Comparison of ENCODE assay signal across 23 cellular contexts in genomic region chr3:12191559-12191958, GRCh38. TPM values are rescaled to one million over a fixed set of nuclear protein-coding genes. Genes with fewer than 3 reads are reported as not detected.
DNase-seq lines count a peak whose midpoint lies in the region; ATAC-seq, FAIRE-seq and TF ChIP-seq lines count a peak whose summit lies in the region.
"Had no signal": no experiment of that assay in that cellular context is flagged by ENCODE, and none has a peak within 500 bp of the region (broad histone marks: within the 10 kb centered on the region; RNA-seq: fewer than 3 reads in every experiment).

No MANE protein-coding gene starts in this region.

- no peak for TF ChIP-seq CTCF in IMR-90 (conservative IDR thresholded peaks at IDR 0.05; ENCODE audit: low read depth, low read length)

- H3K56ac ChIP-seq in IMR-90 (ENCODE audit: extremely low read depth, insufficient read depth, low read length), result no peak overlapping the region

- peaks cover 18% of the 10 kb centered on the region for H3K9me1 ChIP-seq in IMR-90 (ENCODE audit: insufficient read depth, low read length)

- peaks cover 2% of the 10 kb centered on the region for H3K36me3 Mint-ChIP-seq in activated CD4-positive, alpha-beta T cell treated with anti-CD3 and anti-CD28 coated beads, Interleukin-2, amount 10 ng/mL, durations not matched to agents 24 days and 14 days (ENCODE audit: low read depth)
- H3K36me3 Mint-ChIP-seq in dendritic cell treated with granulocyte-macrophage colony-stimulating factor and Interleukin-4, amounts not matched to agents 40 ng/mL and 50 ng/mL, for 4 days (ENCODE audit: low read depth), result no peaks in the 10 kb centered on the region

- H3K14ac ChIP-seq in IMR-90 (replicated peaks; ENCODE audit: low read depth, low read length), result 0 out of 2 replicates have a peak overlapping the region, but pooled peaks have one; percentile 34

- peak overlapping the region; percentile 97 for H2BK120ac ChIP-seq in IMR-90 (ENCODE audit: low read depth, low read length)

- 97% methylated on average over 3 of the region's 5 CpGs; no CpG with 5 or more reads in 1 of the 2 experiments for WGBS in IMR-90 (ENCODE audit: extremely low coverage in 2 of 2, insufficient read length in 1 of 2), 2 experiments
- 44 to 75% (median 55%) methylated on average over 5 of the region's 5 CpGs for WGBS in small intestine, 3 donors

- H3K27ac Mint-ChIP-seq in activated CD4-positive, alpha-beta T cell treated with anti-CD3 and anti-CD28 coated beads, Interleukin-2, amount 10 ng/mL, durations not matched to agents 24 days and 14 days, result peak overlapping the region; percentile 35
- H3K27ac Mint-ChIP-seq in dendritic cell treated with granulocyte-macrophage colony-stimulating factor and Interleukin-4, amounts not matched to agents 40 ng/mL and 50 ng/mL, for 4 days, result peak overlapping the region; percentile 95
- H3K27ac Mint-ChIP-seq in stimulated activated naive CD8-positive, alpha-beta T cell treated with anti-CD3 and anti-CD28 coated beads, Interleukin-15, amount 100 ng/mL, for 72 hours, result no peak overlapping the region
- H3K27ac Mint-ChIP-seq: CD4-positive, alpha-beta T cell had no signal

- no peaks in the 10 kb centered on the region for H3K36me3 ChIP-seq in IMR-90 (ENCODE audit: control insufficient read depth, insufficient read depth, low read length)
- H3K36me3 ChIP-seq in small intestine (ENCODE audit: control insufficient read depth in 2 of 2, insufficient read depth in 2 of 2, low read length in 2 of 2), result no peaks in the 10 kb centered on the region

- H2BK20ac ChIP-seq in IMR-90 (ENCODE audit: low read depth, low read length), result peak overlapping the region; percentile 86; the same call in 1 of the 2 replicates

- peak overlapping the region; percentile 12 for H2AK9ac ChIP-seq in IMR-90 (replicated peaks; ENCODE audit: low read depth, low read length, poor library complexity)

- DNase-seq in activated CD4-positive, alpha-beta T cell treated with anti-CD3 and anti-CD28 coated beads, Interleukin-2, amount 10 ng/mL, durations not matched to agents 24 days and 14 days, result no peak
- DNase-seq in activated CD4-positive, alpha-beta T cell treated with anti-CD3 and anti-CD28 coated beads, Interleukin-2, amount 50 U/mL, for 4 hours, result no peak
- DNase-seq in IMR-90, result no peak
- DNase-seq in small intestine, result peak; percentile 66
- DNase-seq in stimulated activated naive CD8-positive, alpha-beta T cell treated with anti-CD3 and anti-CD28 coated beads, Interleukin-15, amount 100 ng/mL, for 72 hours, result no peak
- no peak for DNase-seq in SIG-M5 treated with dmso at 0.1 percent for 504 hours (lab: John Stamatoyannopoulos, UW; ENCODE audit: unreplicated experiment)
- no peak for DNase-seq in pons (ENCODE audit: low spot score)
- DNase-seq: 8988T; CD4-positive, alpha-beta T cell; GM23248; H7; KG1; MM.1S; NCI-H2029; NCI-H446 treated with DMSO at 0.1 percent for 48 hours; NCI-H526 treated with DMSO at 0.1 percent for 48 hours; SHP77 had no signal

- H3K9me3 ChIP-seq in IMR-90 (ENCODE audit: control insufficient read depth, insufficient read depth, low read length) (no peaks in the 10 kb centered on the region), small intestine (ENCODE audit: control insufficient read depth, low read depth) (no peaks in the 10 kb centered on the region)

- H3K27ac ChIP-seq in IMR-90 (ENCODE audit: insufficient read depth, low read length), result no peak overlapping the region
- H3K27ac ChIP-seq in small intestine (ENCODE audit: low read depth in 1 of 2, low read length in 1 of 2), result no peak overlapping the region
- H3K27ac ChIP-seq: GM23248, RWPE1 had no signal

- no peak overlapping the region for H2AFZ ChIP-seq in IMR-90 (replicated peaks; ENCODE audit: low read length, poor library complexity)
- H2AFZ ChIP-seq: GM23248 had no signal

- dilution Hi-C loops in IMR-90 (cut with HindIII; ENCODE audit: low sequenced_read_pairs, unreplicated experiment), result no loop called here

- no peak overlapping the region for H4K5ac ChIP-seq in IMR-90 (ENCODE audit: low read depth, low read length)

- H3K4me2 ChIP-seq in IMR-90 (ENCODE audit: low read depth, low read length), result no peak overlapping the region

- H4K20me1 ChIP-seq in IMR-90 (ENCODE audit: insufficient read depth, low read length), result no peaks in the 10 kb centered on the region

- no peak for FAIRE-seq in small intestine (lab: Jason Lieb, UNC)
- FAIRE-seq: D721Med, GM18507 had no signal

- BruUV-seq in IMR-90 (replicated peaks; lab: Mats Ljungman, UMichigan), result no TSS peak

- H2BK5ac ChIP-seq in IMR-90 (ENCODE audit: low read depth, low read length, poor library complexity, severe bottlenecking), result no peak overlapping the region

- peak overlapping the region; percentile 73; the same call in 1 of the 2 replicates for H4K91ac ChIP-seq in IMR-90 (ENCODE audit: insufficient read depth, low read depth, low read length)

- intact Hi-C loops in activated CD4-positive, alpha-beta T cell treated with anti-CD3 and anti-CD28 coated beads, Interleukin-2, amount 10 ng/mL, durations not matched to agents 24 days and 14 days (cut with micrococcal nuclease), result loop anchor here (5.0 to 10.0 kb wide), 3 partner anchors 54 to 821 kb away; no protein-coding TSS in a partner anchor
- intact Hi-C loops in IMR-90 (cut with micrococcal nuclease), result loop anchor here (5.0 kb wide), 3 partner anchors 96 to 366 kb away; partner anchors contain the start of genes MKRN2 and PPARG
- intact Hi-C loops in dendritic cell treated with granulocyte-macrophage colony-stimulating factor and Interleukin-4, amounts not matched to agents 40 ng/mL and 50 ng/mL, for 4 days (cut with micrococcal nuclease), result loop anchor here (5.0 kb wide), 2 partner anchors 96 to 111 kb away; partner anchors contain the start of gene PPARG

- no peaks in the 10 kb centered on the region for H3K79me1 ChIP-seq in IMR-90 (ENCODE audit: low read depth in 1 of 2, low read length in 2 of 2)

- H3K4me1 ChIP-seq in IMR-90 (ENCODE audit: control insufficient read depth, insufficient read depth, low read length), result peaks cover 37% of the 10 kb centered on the region
- H3K4me1 ChIP-seq in small intestine (ENCODE audit: control insufficient read depth in 2 of 2, insufficient read depth in 1 of 2, low read depth in 1 of 2, low read length in 1 of 2), result peaks cover 3 to 8% of the 10 kb centered on the region in 2 donors

- H3K4me3 Mint-ChIP-seq in activated CD4-positive, alpha-beta T cell treated with anti-CD3 and anti-CD28 coated beads, Interleukin-2, amount 10 ng/mL, durations not matched to agents 24 days and 14 days, result no peak overlapping the region
- H3K4me3 Mint-ChIP-seq in dendritic cell treated with granulocyte-macrophage colony-stimulating factor and Interleukin-4, amounts not matched to agents 40 ng/mL and 50 ng/mL, for 4 days, result no peak overlapping the region
- no peak overlapping the region for H3K4me3 Mint-ChIP-seq in stimulated activated naive CD8-positive, alpha-beta T cell treated with anti-CD3 and anti-CD28 coated beads, Interleukin-15, amount 100 ng/mL, for 72 hours
- H3K4me3 Mint-ChIP-seq: CD4-positive, alpha-beta T cell had no signal

- TF ChIP-seq RAD21 in IMR-90 (IDR thresholded peaks at IDR 0.05; ENCODE audit: low read length), result no peak

- H3K27me3 Mint-ChIP-seq in activated CD4-positive, alpha-beta T cell treated with anti-CD3 and anti-CD28 coated beads, Interleukin-2, amount 10 ng/mL, durations not matched to agents 24 days and 14 days, result no peaks in the 10 kb centered on the region
- H3K27me3 Mint-ChIP-seq in dendritic cell treated with granulocyte-macrophage colony-stimulating factor and Interleukin-4, amounts not matched to agents 40 ng/mL and 50 ng/mL, for 4 days, result peaks cover 2% of the 10 kb centered on the region
- H3K27me3 Mint-ChIP-seq in stimulated activated naive CD8-positive, alpha-beta T cell treated with anti-CD3 and anti-CD28 coated beads, Interleukin-15, amount 100 ng/mL, for 72 hours, result peaks cover 22% of the 10 kb centered on the region
- H3K27me3 Mint-ChIP-seq: CD4-positive, alpha-beta T cell had no signal

- no peak overlapping the region for H3K9ac ChIP-seq in IMR-90 (ENCODE audit: low read depth, low read length)
- H3K9ac ChIP-seq: GM23248 had no signal

- H3K4me3 ChIP-seq in IMR-90 (ENCODE audit: insufficient read depth, low read depth, low read length) (no peak overlapping the region), small intestine (ENCODE audit: low read depth in 1 of 2, low read length in 2 of 2) (no peak overlapping the region)
- H3K4me3 ChIP-seq: GM23248 had no signal

- in situ Hi-C loops in IMR-90 (cut with MboI; ENCODE audit: low sequenced_read_pairs), result no loop called here

- no peak overlapping the region for H3K18ac ChIP-seq in IMR-90 (ENCODE audit: low read depth, low read length)

- peak overlapping the region; percentile 99; the same call in 2 of the 3 replicates for H2BK15ac ChIP-seq in IMR-90 (ENCODE audit: low read depth, low read length)

- no peak for TF ChIP-seq POLR2A in IMR-90 (IDR thresholded peaks at IDR 0.05; ENCODE audit: low read depth, low read length)

- no peaks in the 10 kb centered on the region for H3K9me3 Mint-ChIP-seq in activated CD4-positive, alpha-beta T cell treated with anti-CD3 and anti-CD28 coated beads, Interleukin-2, amount 10 ng/mL, durations not matched to agents 24 days and 14 days
- H3K9me3 Mint-ChIP-seq in dendritic cell treated with granulocyte-macrophage colony-stimulating factor and Interleukin-4, amounts not matched to agents 40 ng/mL and 50 ng/mL, for 4 days, result no peaks in the 10 kb centered on the region
- no peaks in the 10 kb centered on the region for H3K9me3 Mint-ChIP-seq in stimulated activated naive CD8-positive, alpha-beta T cell treated with anti-CD3 and anti-CD28 coated beads, Interleukin-15, amount 100 ng/mL, for 72 hours
- H3K9me3 Mint-ChIP-seq: CD4-positive, alpha-beta T cell had no signal

- no peak for ATAC-seq in IMR-90 (ENCODE audit: low read depth)
- no peak for ATAC-seq in stimulated activated naive CD8-positive, alpha-beta T cell treated with anti-CD3 and anti-CD28 coated beads, Interleukin-15, amount 100 ng/mL, for 72 hours

- CTCF ChIA-PET in IMR-90 (lab: Yijun Ruan, JAX), result interaction anchor here (0.6 kb wide), 1 partner anchor 82 kb away, joined by 6 read pairs; no protein-coding TSS in a partner anchor

- H3K23ac ChIP-seq in IMR-90 (ENCODE audit: low read depth, low read length), result no peak overlapping the region

- H2AK5ac ChIP-seq in IMR-90 (ENCODE audit: low read depth, low read length), result peak overlapping the region; percentile 73; the same call in 1 of the 2 replicates

- peak overlapping the region in 1 of 2 experiments; percentile 47; a peak in 1 of 4 replicates for H4K8ac ChIP-seq in IMR-90 (ENCODE audit: low read depth in 2 of 2, low read length in 2 of 2)

- no peaks in the 10 kb centered on the region for H3K27me3 ChIP-seq in IMR-90 (ENCODE audit: control insufficient read depth, insufficient read depth, low read length)
- H3K27me3 ChIP-seq in small intestine (ENCODE audit: control insufficient read depth in 2 of 2, insufficient read depth in 2 of 2, low read length in 2 of 2), result no peaks in the 10 kb centered on the region

- peak overlapping the region; percentile 71 for H3K4ac ChIP-seq in IMR-90 (ENCODE audit: low read depth, low read length)

- peaks cover 80% of the 10 kb centered on the region for H3K4me1 Mint-ChIP-seq in activated CD4-positive, alpha-beta T cell treated with anti-CD3 and anti-CD28 coated beads, Interleukin-2, amount 10 ng/mL, durations not matched to agents 24 days and 14 days
- peaks cover 90% of the 10 kb centered on the region for H3K4me1 Mint-ChIP-seq in dendritic cell treated with granulocyte-macrophage colony-stimulating factor and Interleukin-4, amounts not matched to agents 40 ng/mL and 50 ng/mL, for 4 days (ENCODE audit: low read depth)
- H3K4me1 Mint-ChIP-seq in stimulated activated naive CD8-positive, alpha-beta T cell treated with anti-CD3 and anti-CD28 coated beads, Interleukin-15, amount 100 ng/mL, for 72 hours, result peaks cover 81% of the 10 kb centered on the region

- POLR2A ChIA-PET in IMR-90 (lab: Charles Lee; ENCODE audit: unreplicated experiment), result no interaction called here

RNA-seq across cellular contexts. Expression of gene TIMP4, which starts 32.8 kb away (rescaled TPM):
- 0.19 and 0.33 TPM in 2 replicates for total RNA-seq in activated CD4-positive, alpha-beta T cell treated with anti-CD3 and anti-CD28 coated beads, Interleukin-2, amount 10 ng/mL, durations not matched to agents 24 days and 14 days
- 0.54 and 0.56 TPM in 2 replicates for total RNA-seq in IMR-90 (2012; rRNA removed)
- 0.39 and 0.40 TPM in 2 replicates for polyA plus RNA-seq in IMR-90 (2012; rRNA removed)
- polyA plus RNA-seq in IMR-90 (2012; cell fraction: cytosol; rRNA removed), result 0.57 and 0.80 TPM in 2 replicates
- 0.13 and 0.16 TPM in 2 replicates for polyA plus RNA-seq in IMR-90 (2012; cell fraction: nucleus; rRNA removed; ENCODE audit: low replicate concordance)
- 10 to 100 TPM in 1 of 3 donors, 1 to 10 TPM in 1, under 1 TPM in 1; 0.89 to 17.8 (median 3.8) TPM for polyA plus RNA-seq in small intestine
- total RNA-seq: CD4-positive, alpha-beta T cell; G401; HT1080 had no signal
- polyA plus RNA-seq: GM23248 had no signal

Comparison
In these comparisons a context has a peak if more than half of its experiments do, and no peak if none do; other contexts are left out.
1. H3K27ac Mint-ChIP-seq: peak in activated CD4-positive, alpha-beta T cell treated with anti-CD3 and anti-CD28 coated beads, Interleukin-2, amount 10 ng/mL, durations not matched to agents 24 days and 14 days (single experiment) and dendritic cell treated with granulocyte-macrophage colony-stimulating factor and Interleukin-4, amounts not matched to agents 40 ng/mL and 50 ng/mL, for 4 days (single experiment); none in stimulated activated naive CD8-positive, alpha-beta T cell treated with anti-CD3 and anti-CD28 coated beads, Interleukin-15, amount 100 ng/mL, for 72 hours (0 of 2).